ENCODE assay signal across 20 cellular contexts in the genomic region with DNA sequence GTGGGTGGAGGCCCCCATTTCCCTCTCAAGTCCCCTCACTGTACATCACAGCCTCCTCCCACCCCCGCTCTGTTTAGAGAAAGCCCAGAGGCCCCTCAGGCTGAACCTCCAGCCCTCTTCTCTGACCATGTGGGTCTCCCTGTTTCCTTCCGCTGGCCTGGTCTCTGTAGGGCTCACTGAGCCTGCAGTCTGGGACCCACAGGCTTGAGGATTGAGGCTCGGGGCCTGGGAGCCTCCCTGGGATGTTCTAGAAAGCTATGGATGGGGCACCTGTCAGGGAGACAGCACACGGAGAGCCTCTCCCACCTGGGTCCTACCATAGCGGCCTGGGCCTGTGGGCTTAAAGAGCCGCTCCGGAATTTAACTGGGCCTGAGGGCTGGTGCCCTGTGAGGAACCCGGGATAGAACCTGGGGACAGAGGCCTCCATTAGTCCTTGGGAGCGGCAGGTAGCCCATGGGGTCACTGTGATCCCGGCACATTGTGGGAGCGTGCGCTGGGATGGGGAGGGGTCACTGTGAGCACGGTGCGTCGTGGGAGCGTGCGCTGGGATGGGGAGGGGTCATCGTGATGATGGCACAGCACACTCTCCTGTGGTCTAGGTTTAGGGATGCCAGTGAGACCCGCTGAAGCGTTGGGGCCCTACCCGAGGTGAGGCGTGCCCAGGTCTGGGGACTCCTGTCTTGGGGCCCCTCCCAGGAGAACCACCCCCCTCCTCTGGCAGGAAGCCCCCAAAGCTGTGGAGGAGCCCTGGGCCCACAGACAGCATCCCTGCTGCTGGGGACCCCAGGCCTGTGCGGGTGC.
"Had no signal": no experiment of that assay in that cellular context is flagged by ENCODE, and none has a peak within 500 bp of the region (broad histone marks: within the 10 kb centered on the region; RNA-seq: fewer than 3 reads in every experiment).

No MANE protein-coding gene starts in this region.

- H3K27ac Mint-ChIP-seq: activated CD8-positive, alpha-beta T cell treated with anti-CD3 and anti-CD28 coated beads, Interleukin-2, amount 10 ng/mL, durations not matched to agents 7 days and 5 days; activated naive CD8-positive, alpha-beta T cell treated with anti-CD3 and anti-CD28 coated beads for 36 hours; activated T-cell treated with anti-CD3 and anti-CD28 coated beads, Interleukin-2, amount 50 U/mL, for 24 hours; effector memory CD8-positive, alpha-beta T cell; nephron; stimulated activated naive CD8-positive, alpha-beta T cell treated with anti-CD3 and anti-CD28 coated beads, Interleukin-15, Interleukin-2, amounts not matched to agents 100 ng/mL and 50 ng/mL, for 24 hours; T-helper 1 cell treated with Interleukin-12 subunit alpha and Interleukin-12 subunit beta and Interleukin-4 antibody, amounts not matched to agents 30 μg/mL and 1 μg/mL, for 36 hours had no signal

- H3K4me3 Mint-ChIP-seq: activated CD8-positive, alpha-beta T cell treated with anti-CD3 and anti-CD28 coated beads, Interleukin-2, amount 10 ng/mL, durations not matched to agents 7 days and 5 days; activated naive CD8-positive, alpha-beta T cell treated with anti-CD3 and anti-CD28 coated beads for 36 hours; activated T-cell treated with anti-CD3 and anti-CD28 coated beads, Interleukin-2, amount 50 U/mL, for 24 hours; central memory CD8-positive, alpha-beta T cell; effector memory CD8-positive, alpha-beta T cell; stimulated activated naive CD8-positive, alpha-beta T cell treated with anti-CD3 and anti-CD28 coated beads, Interleukin-15, Interleukin-2, amounts not matched to agents 100 ng/mL and 50 ng/mL, for 24 hours; T-helper 1 cell treated with Interleukin-12 subunit alpha and Interleukin-12 subunit beta and Interleukin-4 antibody, amounts not matched to agents 30 μg/mL and 1 μg/mL, for 36 hours had no signal

- H3K9me3 Mint-ChIP-seq: activated T-cell treated with anti-CD3 and anti-CD28 coated beads, Interleukin-2, amount 50 U/mL, for 24 hours; central memory CD8-positive, alpha-beta T cell; stimulated activated naive CD8-positive, alpha-beta T cell treated with anti-CD3 and anti-CD28 coated beads, Interleukin-15, Interleukin-2, amounts not matched to agents 100 ng/mL and 50 ng/mL, for 24 hours had no signal

- DNase-seq: activated CD4-positive, alpha-beta T cell treated with anti-CD3 and anti-CD28 coated beads for 4 hours; activated CD4-positive, CD25-positive, alpha-beta regulatory T cell; activated CD8-positive, alpha-beta T cell treated with anti-CD3 and anti-CD28 coated beads, Interleukin-2, amount 10 ng/mL, durations not matched to agents 7 days and 5 days; activated naive CD4-positive, alpha-beta T cell treated with Interleukin-2 at 50 U/mL for 16 hours; activated naive CD8-positive, alpha-beta T cell treated with anti-CD3 and anti-CD28 coated beads for 36 hours; effector memory CD8-positive, alpha-beta T cell; foreskin melanocyte; retina; stimulated activated CD4-positive, alpha-beta T cell treated with anti-CD3 and anti-CD28 coated beads, Interleukin-4, amount 100 ng/mL, for 24 hours had no signal

- H3K27ac ChIP-seq: dorsolateral prefrontal cortex, tibial artery had no signal

- H3K36me3 ChIP-seq: tibial artery had no signal

- ATAC-seq: activated CD8-positive, alpha-beta T cell treated with anti-CD3 and anti-CD28 coated beads, Interleukin-2, amount 10 ng/mL, durations not matched to agents 7 days and 5 days; effector memory CD8-positive, alpha-beta T cell; esophagus mucosa had no signal

- H3K9me3 ChIP-seq: tibial artery had no signal

- H3K4me3 ChIP-seq: tibial artery had no signal

- FAIRE-seq: astrocyte, colon, endothelial cell of umbilical vein had no signal
